In genomic region chr9:113409481-113409880, GRCh38 we compare ENCODE assay signal across 8 cellular contexts. TPM values are rescaled to one million over a fixed set of nuclear protein-coding genes. Genes with fewer than 3 reads are reported as not detected.
A peak's percentile ranks its signal among the peaks of the same experiment; 100 is the strongest.
DNase-seq lines count a peak whose midpoint lies in the region.

No MANE protein-coding gene starts in this region.

- peak overlapping the region; percentile 99 for H3K27ac Mint-ChIP-seq in activated T-helper 1 cell treated with anti-CD3 and anti-CD28 coated beads, Interleukin-12 subunit alpha, Interleukin-12 subunit beta, Interleukin-2, Interleukin-4 antibody, amounts not matched to agents 30 ng/mL and 10 ng/mL and 1 ng/mL, durations not matched to agents 14 hours and 24 hours and 36 hours
- peak overlapping the region; percentile 93 to 98 (median 96) for H3K27ac Mint-ChIP-seq in immature natural killer cell

- H3K4me1 Mint-ChIP-seq in activated T-helper 1 cell treated with anti-CD3 and anti-CD28 coated beads, Interleukin-12 subunit alpha, Interleukin-12 subunit beta, Interleukin-2, Interleukin-4 antibody, amounts not matched to agents 30 ng/mL and 10 ng/mL and 1 ng/mL, durations not matched to agents 14 hours and 24 hours and 36 hours (ENCODE audit: low read depth): peaks cover 22% of the 10 kb centered on the region
- peaks cover 44% of the 10 kb centered on the region in 2 donors for H3K4me1 Mint-ChIP-seq in immature natural killer cell

- DNase-seq in SIG-M5 treated with dmso at 0.1 percent for 504 hours (lab: John Stamatoyannopoulos, UW; ENCODE audit: unreplicated experiment): peak; percentile 15
- DNase-seq in SIG-M5 (lab: John Stamatoyannopoulos, UW): no peak
- no peak for DNase-seq in activated T-helper 1 cell treated with anti-CD3 and anti-CD28 coated beads, Interleukin-12 subunit alpha, Interleukin-12 subunit beta, Interleukin-2, Interleukin-4 antibody, amounts not matched to agents 30 ng/mL and 10 ng/mL and 1 ng/mL, durations not matched to agents 14 hours and 24 hours and 36 hours (ENCODE audit: low spot score)
- DNase-seq in immature natural killer cell: no peak
- DNase-seq in HuH-7.5 (ENCODE audit: low spot score): no peak
- DNase-seq in NCI-H128 (lab: John Stamatoyannopoulos, UW; ENCODE audit: unreplicated experiment): no peak
- no peak for DNase-seq in GOT3 (lab: John Stamatoyannopoulos, UW)

- intact Hi-C loops in activated T-helper 1 cell treated with anti-CD3 and anti-CD28 coated beads, Interleukin-12 subunit alpha, Interleukin-12 subunit beta, Interleukin-2, Interleukin-4 antibody, amounts not matched to agents 30 ng/mL and 10 ng/mL and 1 ng/mL, durations not matched to agents 14 hours and 24 hours and 36 hours (cut with micrococcal nuclease): no loop called here

- H3K27me3 Mint-ChIP-seq in activated T-helper 1 cell treated with anti-CD3 and anti-CD28 coated beads, Interleukin-12 subunit alpha, Interleukin-12 subunit beta, Interleukin-2, Interleukin-4 antibody, amounts not matched to agents 30 ng/mL and 10 ng/mL and 1 ng/mL, durations not matched to agents 14 hours and 24 hours and 36 hours (ENCODE audit: insufficient read depth): no peaks in the 10 kb centered on the region
- H3K27me3 Mint-ChIP-seq in immature natural killer cell (ENCODE audit: low read depth in 3 of 3): peaks cover 3 to 14% (median 6%) of the 10 kb centered on the region in 3 donors

- peak overlapping the region; percentile 84 to 99 (median 98) for H3K9ac ChIP-seq in subcutaneous abdominal adipose tissue (ENCODE audit: low read length in 5 of 5)

- no peaks in the 10 kb centered on the region for H3K9me3 ChIP-seq in subcutaneous abdominal adipose tissue (ENCODE audit: control insufficient read depth in 5 of 5, low read length in 5 of 5)

- peak overlapping the region; percentile 94 for H3K27ac ChIP-seq in subcutaneous abdominal adipose tissue (ENCODE audit: low read depth, low read length)

- no peaks in the 10 kb centered on the region for H3K9me3 Mint-ChIP-seq in activated T-helper 1 cell treated with anti-CD3 and anti-CD28 coated beads, Interleukin-12 subunit alpha, Interleukin-12 subunit beta, Interleukin-2, Interleukin-4 antibody, amounts not matched to agents 30 ng/mL and 10 ng/mL and 1 ng/mL, durations not matched to agents 14 hours and 24 hours and 36 hours
- H3K9me3 Mint-ChIP-seq in immature natural killer cell: no peaks in the 10 kb centered on the region

- H3K36me3 ChIP-seq in subcutaneous abdominal adipose tissue (ENCODE audit: control insufficient read depth in 5 of 5, insufficient read depth in 5 of 5, low read length in 5 of 5): peaks cover 12 to 16% (median 14%) of the 10 kb centered on the region in 5 donors

- peaks cover 32% of the 10 kb centered on the region for H3K36me3 Mint-ChIP-seq in activated T-helper 1 cell treated with anti-CD3 and anti-CD28 coated beads, Interleukin-12 subunit alpha, Interleukin-12 subunit beta, Interleukin-2, Interleukin-4 antibody, amounts not matched to agents 30 ng/mL and 10 ng/mL and 1 ng/mL, durations not matched to agents 14 hours and 24 hours and 36 hours (ENCODE audit: low read depth)
- H3K36me3 Mint-ChIP-seq in immature natural killer cell: peaks cover 4 to 7% (median 4%) of the 10 kb centered on the region in 3 donors

- peaks cover 10 to 22% (median 21%) of the 10 kb centered on the region in 5 donors for H3K4me1 ChIP-seq in subcutaneous abdominal adipose tissue (ENCODE audit: control insufficient read depth in 5 of 5, insufficient read depth in 5 of 5, low read length in 5 of 5)

- peaks cover 0 to 4% (median 0%) of the 10 kb centered on the region in 5 donors for H3K27me3 ChIP-seq in subcutaneous abdominal adipose tissue (ENCODE audit: control insufficient read depth in 5 of 5, insufficient read depth in 4 of 5, low read length in 5 of 5)

- H3K4me3 ChIP-seq in subcutaneous abdominal adipose tissue (ENCODE audit: low read depth in 1 of 5, low read length in 5 of 5): peak overlapping the region; percentile 81 to 96 (median 83)

- H3K4me3 Mint-ChIP-seq in activated T-helper 1 cell treated with anti-CD3 and anti-CD28 coated beads, Interleukin-12 subunit alpha, Interleukin-12 subunit beta, Interleukin-2, Interleukin-4 antibody, amounts not matched to agents 30 ng/mL and 10 ng/mL and 1 ng/mL, durations not matched to agents 14 hours and 24 hours and 36 hours: peak overlapping the region; percentile 89
- peak overlapping the region; percentile 93 to 98 (median 96) for H3K4me3 Mint-ChIP-seq in immature natural killer cell

RNA-seq across cellular contexts. Expression of gene POLE3, which starts 1.0 kb away (rescaled TPM):
- 90.9 and 95.7 TPM in 2 replicates for total RNA-seq in activated T-helper 1 cell treated with anti-CD3 and anti-CD28 coated beads, Interleukin-12 subunit alpha, Interleukin-12 subunit beta, Interleukin-2, Interleukin-4 antibody, amounts not matched to agents 30 ng/mL and 10 ng/mL and 1 ng/mL, durations not matched to agents 14 hours and 24 hours and 36 hours
- polyA plus RNA-seq in immature natural killer cell: 100 to 1,000 TPM; 132 to 204 (median 177) TPM

RNA-seq across cellular contexts. Expression of gene C9orf43, which starts 1.1 kb away (rescaled TPM):
- total RNA-seq in activated T-helper 1 cell treated with anti-CD3 and anti-CD28 coated beads, Interleukin-12 subunit alpha, Interleukin-12 subunit beta, Interleukin-2, Interleukin-4 antibody, amounts not matched to agents 30 ng/mL and 10 ng/mL and 1 ng/mL, durations not matched to agents 14 hours and 24 hours and 36 hours: 0.42 and 0.62 TPM in 2 replicates
- under 1 TPM in 1 of 3 donors, not detected in 2; 0.16 TPM for polyA plus RNA-seq in immature natural killer cell

RNA-seq across cellular contexts. Expression of gene ALAD, which starts 8.4 kb away (rescaled TPM):
- 23.0 and 23.7 TPM in 2 replicates for total RNA-seq in activated T-helper 1 cell treated with anti-CD3 and anti-CD28 coated beads, Interleukin-12 subunit alpha, Interleukin-12 subunit beta, Interleukin-2, Interleukin-4 antibody, amounts not matched to agents 30 ng/mL and 10 ng/mL and 1 ng/mL, durations not matched to agents 14 hours and 24 hours and 36 hours
- polyA plus RNA-seq in immature natural killer cell: 10 to 100 TPM; 11.9 to 26.7 (median 19.7) TPM

RNA-seq across cellular contexts. Expression of gene HDHD3, which starts 32.7 kb away (rescaled TPM):
- 15.7 and 18.5 TPM in 2 replicates for total RNA-seq in activated T-helper 1 cell treated with anti-CD3 and anti-CD28 coated beads, Interleukin-12 subunit alpha, Interleukin-12 subunit beta, Interleukin-2, Interleukin-4 antibody, amounts not matched to agents 30 ng/mL and 10 ng/mL and 1 ng/mL, durations not matched to agents 14 hours and 24 hours and 36 hours
- polyA plus RNA-seq in immature natural killer cell: 10 to 100 TPM; 17.4 to 29.7 (median 22.4) TPM

RNA-seq across cellular contexts. Expression of gene RGS3, which starts 54.0 kb away (rescaled TPM):
- total RNA-seq in activated T-helper 1 cell treated with anti-CD3 and anti-CD28 coated beads, Interleukin-12 subunit alpha, Interleukin-12 subunit beta, Interleukin-2, Interleukin-4 antibody, amounts not matched to agents 30 ng/mL and 10 ng/mL and 1 ng/mL, durations not matched to agents 14 hours and 24 hours and 36 hours: 122 and 128 TPM in 2 replicates
- polyA plus RNA-seq in immature natural killer cell: 100 to 1,000 TPM in 1 of 3 donors, 10 to 100 TPM in 2; 76.9 to 230 (median 90.7) TPM
